Comparison of ENCODE assay signal across 8 cellular contexts in genomic region chr6:142845624-142846458, GRCh38.
DNase-seq lines count a peak whose midpoint lies in the region; ATAC-seq lines count a peak whose summit lies in the region.

No MANE protein-coding gene starts in this region.

- peaks cover 61% of the 10 kb centered on the region for H3K4me1 ChIP-seq in effector memory CD4-positive, alpha-beta T cell (ENCODE audit: control insufficient read depth, insufficient read depth, low read length, poor library complexity, severe bottlenecking)

- DNase-seq in EL (peak; percentile 96), NCI-H1105 treated with DMSO at 0.1 percent for 48 hours (lab: John Stamatoyannopoulos, UW) (peak; percentile 63), lung microvascular endothelial cell (ENCODE audit: low read depth in 2 of 2) (peak; percentile 97 to 98)
- peak; percentile 62 for DNase-seq in activated CD4-positive, alpha-beta T cell treated with anti-CD3 and anti-CD28 coated beads, Interleukin-2, amount 50 U/mL, for 1 hour
- DNase-seq in effector memory CD4-positive, alpha-beta T cell = peak; percentile 41 to 46 (median 43)
- DNase-seq in stimulated activated naive CD4-positive, alpha-beta T cell treated with Interleukin-2 at 50 U/mL for 16 hours (lab: John Stamatoyannopoulos, UW) = peak; percentile 38

- H3K27me3 ChIP-seq in effector memory CD4-positive, alpha-beta T cell (replicated peaks; ENCODE audit: control insufficient read depth, insufficient read depth, low read length, poor library complexity, severe bottlenecking) = no peaks in the 10 kb centered on the region

- peak overlapping the region; percentile 50 for H3K4me3 ChIP-seq in effector memory CD4-positive, alpha-beta T cell (ENCODE audit: insufficient read depth, low read depth, low read length, poor library complexity, severe bottlenecking)

- no peaks in the 10 kb centered on the region for H3K36me3 ChIP-seq in effector memory CD4-positive, alpha-beta T cell (ENCODE audit: control insufficient read depth, insufficient read depth, low read length)

- no peaks in the 10 kb centered on the region for H3K9me3 ChIP-seq in effector memory CD4-positive, alpha-beta T cell (ENCODE audit: control insufficient read depth, low read length)

- peak overlapping the region; percentile 95 for H3K27ac ChIP-seq in effector memory CD4-positive, alpha-beta T cell (ENCODE audit: insufficient read depth, low read length, poor library complexity, severe bottlenecking)

- ATAC-seq in HG03135 (IDR thresholded peaks at IDR 0.05; ENCODE audit: unreplicated experiment) = no peak
- ATAC-seq in HG02798 (IDR thresholded peaks at IDR 0.05; ENCODE audit: poor library complexity, unreplicated experiment) = no peak

Comparison
In these comparisons a context has a peak if more than half of its experiments do, and no peak if none do; other contexts are left out.
1. DNase-seq: peak in every context shown above with its lines; median percentile 98 in lung microvascular endothelial cell; 96 in EL; 63 in NCI-H1105 treated with DMSO at 0.1 percent for 48 hours; 62 in activated CD4-positive, alpha-beta T cell treated with anti-CD3 and anti-CD28 coated beads, Interleukin-2, amount 50 U/mL, for 1 hour; 43 in effector memory CD4-positive, alpha-beta T cell; 38 in stimulated activated naive CD4-positive, alpha-beta T cell treated with Interleukin-2 at 50 U/mL for 16 hours.